In genomic region chr11:32052218-32052617, GRCh38 we compare ENCODE assay signal across 9 cellular contexts. TPM values are rescaled to one million over a fixed set of nuclear protein-coding genes. Genes with fewer than 3 reads are reported as not detected.
DNase-seq lines count a peak whose midpoint lies in the region; ATAC-seq and TF ChIP-seq lines count a peak whose summit lies in the region.
"Had no signal": no experiment of that assay in that cellular context is flagged by ENCODE, and none has a peak within 500 bp of the region (broad histone marks: within the 10 kb centered on the region; RNA-seq: fewer than 3 reads in every experiment).

No MANE protein-coding gene starts in this region.

- H3K9me3 ChIP-seq in Panc1 (ENCODE audit: control insufficient read depth, insufficient read depth, low read depth, low read length) (no peaks in the 10 kb centered on the region), parathyroid adenoma (ENCODE audit: control insufficient read depth, low read length) (no peaks in the 10 kb centered on the region), upper lobe of right lung (no peaks in the 10 kb centered on the region)

- BruUV-seq in Panc1 (replicated peaks; lab: Mats Ljungman, UMichigan), result no TSS peak

- TF ChIP-seq CTCF in GM06990 (IDR thresholded peaks at IDR 0.05; ENCODE audit: insufficient read depth, low read length, poor library complexity, severe bottlenecking) (peak; percentile 60), Panc1 (IDR thresholded peaks at IDR 0.05) (peak; percentile 82), parathyroid adenoma (IDR thresholded peaks at IDR 0.05) (peak; percentile 59), upper lobe of right lung (IDR thresholded peaks at IDR 0.05) (peak; percentile 79)

- ATAC-seq in HG03354 (IDR thresholded peaks at IDR 0.05; ENCODE audit: poor library complexity, severe bottlenecking, unreplicated experiment), result peak; percentile 74
- ATAC-seq in Panc1, result peak; percentile 73
- peak; percentile 71 for ATAC-seq in upper lobe of right lung
- ATAC-seq in GM18858 (IDR thresholded peaks at IDR 0.05; ENCODE audit: unreplicated experiment), result no peak

- no peak overlapping the region for H3K9ac ChIP-seq in parathyroid adenoma

- H2AFZ ChIP-seq in parathyroid adenoma, result no peak overlapping the region

- H3K4me2 ChIP-seq in parathyroid adenoma (ENCODE audit: low read length), result no peak overlapping the region

- no peaks in the 10 kb centered on the region for H3K79me2 ChIP-seq in parathyroid adenoma

- intact Hi-C loops in Panc1 (cut with micrococcal nuclease; ENCODE audit: unreplicated experiment) (loop anchor here (1.0 to 10.0 kb wide), 2 partner anchors 124 to 243 kb away; no protein-coding TSS in a partner anchor), upper lobe of right lung (cut with DNase I) (loop anchor here (5.0 kb wide), 1 partner anchor 115 kb away; no protein-coding TSS in a partner anchor)

- H3K4me3 ChIP-seq in GM06990 (replicated peaks; ENCODE audit: low read depth, low read length) (no peak overlapping the region), Panc1 (ENCODE audit: low read depth in 2 of 2, low read length in 2 of 2) (no peak overlapping the region), parathyroid adenoma (ENCODE audit: low read depth, low read length) (no peak overlapping the region), upper lobe of right lung (no peak overlapping the region)

- DNase-seq in GM06990 (ENCODE audit: extremely low read depth, insufficient read length) (no peak), Panc1 (ENCODE audit: low read depth, low spot score) (no peak), foreskin melanocyte (peak; percentile 33), upper lobe of right lung (no peak)
- DNase-seq in activated effector memory CD4-positive, alpha-beta T cell treated with Interleukin-2 at 50 U/mL for 16 hours, result peak; percentile 4

- no peak overlapping the region for H3K27ac ChIP-seq in Panc1 (ENCODE audit: low read length)
- no peak overlapping the region for H3K27ac ChIP-seq in parathyroid adenoma
- no peak overlapping the region for H3K27ac ChIP-seq in upper lobe of right lung
- H3K27ac ChIP-seq: epithelial cell of prostate had no signal

- H3K4me1 ChIP-seq in Panc1 (ENCODE audit: control insufficient read depth, insufficient read depth, low read length) (no peaks in the 10 kb centered on the region), parathyroid adenoma (no peaks in the 10 kb centered on the region), upper lobe of right lung (no peaks in the 10 kb centered on the region)

- CTCF ChIA-PET in Panc1 (lab: Charles Lee), result interaction anchor here (0.6 to 1.0 kb wide), 2 partner anchors 124 to 858 kb away, joined by 3 to 5 read pairs; no protein-coding TSS in a partner anchor

- no peaks in the 10 kb centered on the region for H3K36me3 ChIP-seq in GM06990 (ENCODE audit: control insufficient read depth, insufficient read depth, low read length)
- H3K36me3 ChIP-seq in Panc1 (ENCODE audit: control insufficient read depth, insufficient read depth, low read length), result no peaks in the 10 kb centered on the region
- H3K36me3 ChIP-seq in parathyroid adenoma (ENCODE audit: control insufficient read depth, insufficient read depth, low read length), result no peaks in the 10 kb centered on the region
- H3K36me3 ChIP-seq in upper lobe of right lung, result no peaks in the 10 kb centered on the region

- POLR2A ChIA-PET in Panc1 (lab: Charles Lee), result no interaction called here

- in situ Hi-C loops in Panc1 (cut with HindIII; ENCODE audit: low pct_unique_long_range_greater_than_20kb, low sequenced_read_pairs), result no loop called here

- H3K27me3 ChIP-seq in GM06990 (replicated peaks; ENCODE audit: control insufficient read depth, insufficient read depth, low read length), result no peaks in the 10 kb centered on the region
- H3K27me3 ChIP-seq in Panc1 (ENCODE audit: control insufficient read depth, insufficient read depth, low read length), result peaks cover 24% of the 10 kb centered on the region
- H3K27me3 ChIP-seq in parathyroid adenoma (ENCODE audit: control insufficient read depth, insufficient read depth, low read length), result no peaks in the 10 kb centered on the region
- H3K27me3 ChIP-seq in upper lobe of right lung, result no peaks in the 10 kb centered on the region

RNA-seq across cellular contexts. Expression of gene RCN1, which starts 38.7 kb away (rescaled TPM):
- total RNA-seq in Panc1 (2021; ENCODE audit: unreplicated experiment), result 120 TPM
- polyA plus RNA-seq in Panc1 (2012; ENCODE audit: insufficient read length), result 135 TPM
- total RNA-seq in upper lobe of right lung, result 86.8 TPM

Comparison
In these comparisons a context has a peak if more than half of its experiments do, and no peak if none do; other contexts are left out.
1. DNase-seq: peak in activated effector memory CD4-positive, alpha-beta T cell treated with Interleukin-2 at 50 U/mL for 16 hours (single experiment) and foreskin melanocyte (single experiment); none in GM06990 (single experiment), Panc1 (single experiment) and upper lobe of right lung (single experiment).
2. Peak in every context shown above with its lines, with median percentiles within 50 percentile points of each other: CTCF ChIP-seq.